10 cellular contexts compared by ENCODE assay signal in genomic region chr3:110576962-110577361, GRCh38.
DNase-seq lines count a peak whose midpoint lies in the region; ATAC-seq and TF ChIP-seq lines count a peak whose summit lies in the region.
"Had no signal": no experiment of that assay in that cellular context is flagged by ENCODE, and none has a peak within 500 bp of the region (broad histone marks: within the 10 kb centered on the region; RNA-seq: fewer than 3 reads in every experiment).

No MANE protein-coding gene starts in this region.

- TF ChIP-seq CTCF in foreskin keratinocyte (conservative IDR thresholded peaks at IDR 0.05) (no peak), smooth muscle cell (IDR thresholded peaks at IDR 0.05; ENCODE audit: borderline replicate concordance, insufficient read depth, poor library complexity, severe bottlenecking) (no peak), gastrocnemius medialis (IDR thresholded peaks at IDR 0.05 in 4 of 5, conservative IDR thresholded peaks at IDR 0.05 in 1 of 5) (no peak)

- no peak for TF ChIP-seq POLR2A in gastrocnemius medialis (IDR thresholded peaks at IDR 0.05)

- whole genome bisulfite sequencing in smooth muscle cell (ENCODE audit: low lambda C conversion rate), result 47% methylated on average over 3 of the region's 3 CpGs

- H3F3A ChIP-seq in smooth muscle cell (ENCODE audit: low read depth), result no peaks in the 10 kb centered on the region

- peak; percentile 90 for ATAC-seq in SK-N-SH treated with all-trans-retinoic acid at 6 μM for 48 hours
- ATAC-seq in foreskin keratinocyte, result peak; percentile 98
- ATAC-seq in gastrocnemius medialis, result no peak
- ATAC-seq: left cardiac atrium had no signal

- H3K4me2 ChIP-seq in smooth muscle cell, result peak overlapping the region; percentile 5

- intact Hi-C loops in gastrocnemius medialis (cut with DNase I; ENCODE audit: low total_unique reads), result no loop called here

- H3K79me2 ChIP-seq in smooth muscle cell (ENCODE audit: low read depth), result no peaks in the 10 kb centered on the region

- no peak overlapping the region for H3K4me3 ChIP-seq in smooth muscle cell
- H3K4me3 ChIP-seq in gastrocnemius medialis, result no peak overlapping the region

- in situ Hi-C loops in gastrocnemius medialis (cut with MboI; ENCODE audit: low sequenced_read_pairs in 4 of 4), result no loop called here

- H3K27ac ChIP-seq in foreskin keratinocyte, result no peak overlapping the region
- H3K27ac ChIP-seq in smooth muscle cell (ENCODE audit: low read depth), result peak overlapping the region; percentile 25
- H3K27ac ChIP-seq in gastrocnemius medialis, result no peak overlapping the region

- H3K4me1 ChIP-seq in foreskin keratinocyte (peaks cover 18% of the 10 kb centered on the region), smooth muscle cell (ENCODE audit: low read depth) (peaks cover 6% of the 10 kb centered on the region), gastrocnemius medialis (no peaks in the 10 kb centered on the region)

- H3K36me3 ChIP-seq in smooth muscle cell (ENCODE audit: low read depth) (no peaks in the 10 kb centered on the region), gastrocnemius medialis (no peaks in the 10 kb centered on the region)

- no peak overlapping the region for H2AFZ ChIP-seq in smooth muscle cell (ENCODE audit: low read depth)

- no peaks in the 10 kb centered on the region for H4K20me1 ChIP-seq in smooth muscle cell (ENCODE audit: low read depth)

- DNase-seq in HK-2 (ENCODE audit: unreplicated experiment) (peak; percentile 63), foreskin keratinocyte (peak; percentile 86 to 93), smooth muscle cell (lab: John Stamatoyannopoulos, UW; ENCODE audit: unreplicated experiment) (no peak), gastrocnemius medialis (no peak)
- no peak for DNase-seq in stimulated activated CD8-positive, alpha-beta memory T cell treated with anti-CD3 and anti-CD28 coated beads, Interleukin-4, amount 100 ng/mL, for 48 hours
- no peak for DNase-seq in stimulated activated CD4-positive, alpha-beta T cell treated with anti-CD3 and anti-CD28 coated beads, Interleukin-15, amount 100 ng/mL, for 24 hours
- DNase-seq: left cardiac atrium; NCI-H1436 treated with DMSO at 0.1 percent for 48 hours; stimulated activated CD4-positive, alpha-beta T cell treated with anti-CD3 and anti-CD28 coated beads, Interleukin-4, amount 100 ng/mL, for 1 hour had no signal

- H3K9ac ChIP-seq in smooth muscle cell (ENCODE audit: low read depth), result no peak overlapping the region

- H3K27me3 ChIP-seq in foreskin keratinocyte (no peaks in the 10 kb centered on the region), smooth muscle cell (ENCODE audit: low read depth) (no peaks in the 10 kb centered on the region), gastrocnemius medialis (no peaks in the 10 kb centered on the region)

- H3K9me3 ChIP-seq in smooth muscle cell (replicated peaks; ENCODE audit: low read depth) (no peaks in the 10 kb centered on the region), gastrocnemius medialis (no peaks in the 10 kb centered on the region)

TF ChIP-seq in SK-N-SH treated with all-trans-retinoic acid at 6 μM for 48 hours, 23 proteins besides CTCF, POLR2A, EP300 and RAD21:
- TF ChIP-seq ZFP30 (CRISPR knock-in tag; IDR thresholded peaks at IDR 0.05) (no peak), TCF4 (CRISPR knock-in tag; IDR thresholded peaks at IDR 0.05; ENCODE audit: borderline replicate concordance) (no peak), GLIS3 (CRISPR knock-in tag; IDR thresholded peaks at IDR 0.05) (no peak), ZC3H10 (CRISPR knock-in tag; IDR thresholded peaks at IDR 0.05) (no peak), PATZ1 (CRISPR knock-in tag; IDR thresholded peaks at IDR 0.05; ENCODE audit: borderline replicate concordance) (no peak), BACH2 (CRISPR knock-in tag; IDR thresholded peaks at IDR 0.05; ENCODE audit: borderline replicate concordance) (no peak), POU6F1 (CRISPR knock-in tag; IDR thresholded peaks at IDR 0.05; ENCODE audit: borderline replicate concordance, low read depth) (no peak), ESRRG (CRISPR knock-in tag; IDR thresholded peaks at IDR 0.05) (no peak), PPARA (CRISPR knock-in tag; IDR thresholded peaks at IDR 0.05; ENCODE audit: borderline replicate concordance) (no peak), TOX (CRISPR knock-in tag; IDR thresholded peaks at IDR 0.05; ENCODE audit: borderline replicate concordance) (no peak), CSDC2 (CRISPR knock-in tag; IDR thresholded peaks at IDR 0.05) (no peak), ZNF8 (CRISPR knock-in tag; IDR thresholded peaks at IDR 0.05) (no peak), ARNTL (CRISPR knock-in tag; IDR thresholded peaks at IDR 0.05; ENCODE audit: borderline replicate concordance, low read depth) (no peak), ZNF565 (CRISPR knock-in tag; conservative IDR thresholded peaks at IDR 0.05; ENCODE audit: low read depth) (no peak), ISL1 (CRISPR knock-in tag; IDR thresholded peaks at IDR 0.05) (no peak)
- TF ChIP-seq, protein P1, sequence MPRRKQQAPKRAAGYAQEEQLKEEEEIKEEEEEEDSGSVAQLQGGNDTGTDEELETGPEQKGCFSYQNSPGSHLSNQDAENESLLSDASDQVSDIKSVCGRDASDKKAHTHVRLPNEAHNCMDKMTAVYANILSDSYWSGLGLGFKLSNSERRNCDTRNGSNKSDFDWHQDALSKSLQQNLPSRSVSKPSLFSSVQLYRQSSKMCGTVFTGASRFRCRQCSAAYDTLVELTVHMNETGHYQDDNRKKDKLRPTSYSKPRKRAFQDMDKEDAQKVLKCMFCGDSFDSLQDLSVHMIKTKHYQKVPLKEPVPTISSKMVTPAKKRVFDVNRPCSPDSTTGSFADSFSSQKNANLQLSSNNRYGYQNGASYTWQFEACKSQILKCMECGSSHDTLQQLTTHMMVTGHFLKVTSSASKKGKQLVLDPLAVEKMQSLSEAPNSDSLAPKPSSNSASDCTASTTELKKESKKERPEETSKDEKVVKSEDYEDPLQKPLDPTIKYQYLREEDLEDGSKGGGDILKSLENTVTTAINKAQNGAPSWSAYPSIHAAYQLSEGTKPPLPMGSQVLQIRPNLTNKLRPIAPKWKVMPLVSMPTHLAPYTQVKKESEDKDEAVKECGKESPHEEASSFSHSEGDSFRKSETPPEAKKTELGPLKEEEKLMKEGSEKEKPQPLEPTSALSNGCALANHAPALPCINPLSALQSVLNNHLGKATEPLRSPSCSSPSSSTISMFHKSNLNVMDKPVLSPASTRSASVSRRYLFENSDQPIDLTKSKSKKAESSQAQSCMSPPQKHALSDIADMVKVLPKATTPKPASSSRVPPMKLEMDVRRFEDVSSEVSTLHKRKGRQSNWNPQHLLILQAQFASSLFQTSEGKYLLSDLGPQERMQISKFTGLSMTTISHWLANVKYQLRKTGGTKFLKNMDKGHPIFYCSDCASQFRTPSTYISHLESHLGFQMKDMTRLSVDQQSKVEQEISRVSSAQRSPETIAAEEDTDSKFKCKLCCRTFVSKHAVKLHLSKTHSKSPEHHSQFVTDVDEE (CRISPR knock-in tag; IDR thresholded peaks at IDR 0.05), result no peak

Comparison
In these comparisons a context has a peak if more than half of its experiments do, and no peak if none do; other contexts are left out.
1. DNase-seq: peak in HK-2 (single experiment) and foreskin keratinocyte (2 of 2); none in smooth muscle cell (single experiment), stimulated activated CD8-positive, alpha-beta memory T cell treated with anti-CD3 and anti-CD28 coated beads, Interleukin-4, amount 100 ng/mL, for 48 hours (single experiment), gastrocnemius medialis (0 of 2) and stimulated activated CD4-positive, alpha-beta T cell treated with anti-CD3 and anti-CD28 coated beads, Interleukin-15, amount 100 ng/mL, for 24 hours (single experiment).
2. ATAC-seq: peak in SK-N-SH treated with all-trans-retinoic acid at 6 μM for 48 hours (single experiment) and foreskin keratinocyte (single experiment); none in gastrocnemius medialis (0 of 2).